18 cellular contexts compared by ENCODE assay signal in the genomic region with DNA sequence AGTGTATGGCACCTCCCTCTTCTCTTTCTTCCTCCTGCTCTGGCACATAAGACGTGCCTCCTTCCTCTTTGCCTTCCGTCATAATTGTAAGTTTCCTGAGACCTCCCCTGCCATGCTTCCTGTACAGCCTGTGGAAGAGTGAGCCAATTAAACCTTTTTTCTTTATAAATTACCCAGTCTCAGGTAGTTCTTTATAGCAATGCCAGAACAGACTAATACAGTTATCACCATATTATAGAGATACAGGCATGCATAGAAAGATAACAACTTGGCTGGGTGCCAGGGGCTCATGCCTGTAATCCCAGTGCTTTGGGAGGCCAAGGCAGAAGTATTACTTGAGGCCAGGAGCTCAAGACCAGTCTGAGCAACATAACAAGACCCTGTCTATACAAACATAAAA.
"Had no signal": no experiment of that assay in that cellular context is flagged by ENCODE, and none has a peak within 500 bp of the region (broad histone marks: within the 10 kb centered on the region; RNA-seq: fewer than 3 reads in every experiment).

No MANE protein-coding gene starts in this region.

- H3K27ac ChIP-seq: gastroesophageal sphincter, uterus had no signal

- H3K9me3 ChIP-seq: uterus had no signal

- H3K4me1 ChIP-seq: uterus had no signal

- H3K27me3 ChIP-seq: uterus had no signal

- H3K36me3 ChIP-seq: gastroesophageal sphincter, uterus had no signal

- ATAC-seq: gastroesophageal sphincter; left cardiac atrium; natural killer cell; sciatic nerve; stimulated activated memory B cell treated with anti-CD40 and anti-IgM and Interleukin-4, amounts not matched to agents 10 μg/mL and 1 μg/mL and 100 μg/mL, for 72 hours had no signal

- H3K4me2 ChIP-seq: smooth muscle cell had no signal

- H3K4me3 ChIP-seq: gastroesophageal sphincter, smooth muscle cell, uterus had no signal

- DNase-seq: activated CD4-positive, alpha-beta memory T cell treated with anti-CD3 and anti-CD28 coated beads for 36 hours; activated CD4-positive, alpha-beta T cell treated with anti-CD3 and anti-CD28 coated beads for 48 hours; activated effector memory CD4-positive, alpha-beta T cell treated with Interleukin-2 at 50 U/mL for 16 hours; activated naive CD4-positive, alpha-beta T cell treated with anti-CD3 and anti-CD28 coated beads for 36 hours; activated T-cell treated with anti-CD3 and anti-CD28 coated beads, Interleukin-2, amount 50 U/mL, for 48 hours; cerebellar nuclear complex; cortex of kidney; endodermal cell; head of caudate nucleus; left cardiac atrium; midbrain; natural killer cell; stimulated activated CD4-positive, alpha-beta T cell treated with anti-CD3 and anti-CD28 coated beads, Interleukin-15, amount 100 ng/mL, for 24 hours; uterus had no signal
